In the genomic region with DNA sequence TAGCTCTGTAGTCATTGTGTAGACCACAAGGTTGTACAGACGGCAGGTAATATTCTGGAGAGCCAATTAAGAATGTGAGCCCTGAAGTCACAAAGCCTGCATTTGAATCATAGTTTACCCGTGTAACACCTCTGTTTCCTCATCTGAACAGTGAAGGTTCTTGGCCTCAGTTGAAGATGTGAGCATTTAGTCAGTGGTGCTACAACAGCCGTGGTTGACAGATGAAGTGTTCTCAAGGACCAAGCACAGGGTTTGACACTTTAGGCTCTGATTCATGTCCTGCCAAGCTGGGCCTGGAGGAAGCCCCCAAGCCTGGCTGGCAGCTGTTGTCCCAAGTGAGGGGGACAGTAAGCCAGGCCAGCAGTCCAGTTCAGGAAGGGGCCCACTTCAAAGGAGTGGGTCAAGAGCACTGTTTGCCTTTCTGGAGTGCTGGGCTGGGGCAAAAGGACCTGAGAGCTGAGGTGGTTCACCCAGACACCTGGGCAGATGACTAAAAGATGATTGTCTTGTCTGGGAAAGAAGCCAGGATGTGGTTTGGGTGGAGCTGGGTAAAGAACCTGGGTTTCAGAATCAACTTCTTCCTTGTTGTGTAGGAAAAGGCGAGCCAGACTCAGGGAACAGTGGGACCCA, we compare ENCODE assay signal across 12 cellular contexts. TPM values are rescaled to one million over a fixed set of nuclear protein-coding genes. Genes with fewer than 3 reads are reported as not detected.
DNase-seq lines count a peak whose midpoint lies in the region; ATAC-seq, FAIRE-seq and TF ChIP-seq lines count a peak whose summit lies in the region.
"Had no signal": no experiment of that assay in that cellular context is flagged by ENCODE, and none has a peak within 500 bp of the region (broad histone marks: within the 10 kb centered on the region; RNA-seq: fewer than 3 reads in every experiment).

No MANE protein-coding gene starts in this region.

- peak overlapping the region; percentile 44 for H3K4me3 ChIP-seq in CD4-positive, CD25-positive, alpha-beta regulatory T cell (ENCODE audit: low read depth, low read length)
- H3K4me3 ChIP-seq in HepG2 (replicated peaks in 1 of 3; ENCODE audit: insufficient read depth in 1 of 3, low read depth in 2 of 3, low read length in 3 of 3) = no peak overlapping the region
- H3K4me3 ChIP-seq: SK-N-MC had no signal

- no peak for TF ChIP-seq CTCF in HepG2 (CRISPR knock-in tag; IDR thresholded peaks at IDR 0.05)

- H3K36me3 ChIP-seq in CD4-positive, CD25-positive, alpha-beta regulatory T cell (ENCODE audit: control insufficient read depth, insufficient read depth, low read length) = no peaks in the 10 kb centered on the region
- peaks cover 7 to 15% of the 10 kb centered on the region in 2 experiments; a peak in 4 of 5 replicates for H3K36me3 ChIP-seq in HepG2 (replicated peaks in 1 of 2; ENCODE audit: control insufficient read depth in 1 of 2, insufficient read depth in 2 of 2, low read length in 2 of 2)

- H3K27me3 ChIP-seq in CD4-positive, CD25-positive, alpha-beta regulatory T cell (ENCODE audit: control insufficient read depth, insufficient read depth, low read length) = no peaks in the 10 kb centered on the region
- no peaks in the 10 kb centered on the region for H3K27me3 ChIP-seq in HepG2 (ENCODE audit: control insufficient read depth in 1 of 2, insufficient read depth in 2 of 2, low read length in 2 of 2)

- no peaks in the 10 kb centered on the region for H3K27me3 Mint-ChIP-seq in CD4-positive, CD25-positive, alpha-beta regulatory T cell
- H3K27me3 Mint-ChIP-seq in activated T-cell treated with anti-CD3 and anti-CD28 coated beads, Interleukin-2, amount 50 U/mL, for 72 hours (ENCODE audit: low read depth) = no peaks in the 10 kb centered on the region

- DNase-seq in CD4-positive, CD25-positive, alpha-beta regulatory T cell = peak in 2 of 3 donors; percentile 9 to 73
- DNase-seq in NCI-H2029 treated with DMSO at 0.1 percent for 48 hours (lab: John Stamatoyannopoulos, UW) (peak; percentile 95), HepG2 (ENCODE audit: low spot score) (no peak), putamen (ENCODE audit: low spot score) (no peak), DMS 273 treated with DMSO at 0.1 percent for 48 hours (lab: John Stamatoyannopoulos, UW) (no peak)
- peak; percentile 34 to 47 for DNase-seq in activated T-cell treated with anti-CD3 and anti-CD28 coated beads, Interleukin-2, amount 50 U/mL, for 72 hours
- DNase-seq: cerebellar nuclear complex had no signal

- peaks cover 4 to 43% (median 29%) of the 10 kb centered on the region in 4 donors for H3K4me1 Mint-ChIP-seq in CD4-positive, CD25-positive, alpha-beta regulatory T cell
- H3K4me1 Mint-ChIP-seq in activated T-cell treated with anti-CD3 and anti-CD28 coated beads, Interleukin-2, amount 50 U/mL, for 72 hours (ENCODE audit: low read depth) = peaks cover 41% of the 10 kb centered on the region

- H3K4me3 Mint-ChIP-seq in CD4-positive, CD25-positive, alpha-beta regulatory T cell = peak overlapping the region; percentile 1 to 67 (median 32)
- H3K4me3 Mint-ChIP-seq in activated T-cell treated with anti-CD3 and anti-CD28 coated beads, Interleukin-2, amount 50 U/mL, for 72 hours = peak overlapping the region in 1 of 2 donors; percentile 46

- POLR2A ChIA-PET in HepG2 (lab: Yijun Ruan, JAX) = interaction anchor here (0.8 to 1.6 kb wide), 6 partner anchors 11 to 29 kb away, joined by 3 to 8 read pairs (median 4); a partner anchor contains a TSS

- no peak for TF ChIP-seq RAD21 in HepG2 (CRISPR knock-in tag; IDR thresholded peaks at IDR 0.05)

- no peak for TF ChIP-seq POLR2A in HepG2 (IDR thresholded peaks at IDR 0.05; ENCODE audit: insufficient read depth in 1 of 2, low read depth in 2 of 2, low read length in 2 of 2)

- peak; percentile 61 to 62 for ATAC-seq in CD4-positive, CD25-positive, alpha-beta regulatory T cell (ENCODE audit: low read depth in 2 of 2)
- peak; percentile 87 to 90 for ATAC-seq in activated T-cell treated with anti-CD3 and anti-CD28 coated beads, Interleukin-2, amount 50 U/mL, for 72 hours (replicated peaks in 1 of 2)
- peak; percentile 46 for ATAC-seq in HepG2
- no peak for ATAC-seq in GM18870 (IDR thresholded peaks at IDR 0.05; ENCODE audit: unreplicated experiment)
- no peak for ATAC-seq in GM18867 (IDR thresholded peaks at IDR 0.05; ENCODE audit: unreplicated experiment)

- no peaks in the 10 kb centered on the region for H3K9me3 Mint-ChIP-seq in CD4-positive, CD25-positive, alpha-beta regulatory T cell
- H3K9me3 Mint-ChIP-seq in activated T-cell treated with anti-CD3 and anti-CD28 coated beads, Interleukin-2, amount 50 U/mL, for 72 hours = no peaks in the 10 kb centered on the region

- H3K79me2 ChIP-seq in HepG2 (ENCODE audit: insufficient read depth, low read length) = no peaks in the 10 kb centered on the region

- H2AFZ ChIP-seq in HepG2 (ENCODE audit: low read length) = no peak overlapping the region

- in situ Hi-C loops in HepG2 (cut with HindIII; ENCODE audit: extremely low pct_ligation_motif_present, low pct_unique_long_range_greater_than_20kb) = no loop called here

- H3K27ac Mint-ChIP-seq in CD4-positive, CD25-positive, alpha-beta regulatory T cell = peak overlapping the region; percentile 89 to 94 (median 91)
- peak overlapping the region; percentile 70 for H3K27ac Mint-ChIP-seq in activated T-cell treated with anti-CD3 and anti-CD28 coated beads, Interleukin-2, amount 50 U/mL, for 72 hours

- no peaks in the 10 kb centered on the region for H4K20me1 ChIP-seq in HepG2 (ENCODE audit: insufficient read depth, low read length)

- peaks cover 5% of the 10 kb centered on the region for H3K36me3 Mint-ChIP-seq in CD4-positive, CD25-positive, alpha-beta regulatory T cell
- H3K36me3 Mint-ChIP-seq in activated T-cell treated with anti-CD3 and anti-CD28 coated beads, Interleukin-2, amount 50 U/mL, for 72 hours (ENCODE audit: insufficient read depth in 2 of 2) = peaks cover 5 to 17% of the 10 kb centered on the region in 2 donors

- H3K4me1 ChIP-seq in CD4-positive, CD25-positive, alpha-beta regulatory T cell (ENCODE audit: control insufficient read depth, insufficient read depth, low read length, poor library complexity, severe bottlenecking) = peaks cover 29% of the 10 kb centered on the region
- peaks cover 67% of the 10 kb centered on the region for H3K4me1 ChIP-seq in HepG2 (ENCODE audit: insufficient read depth, low read length)

- H3K9me3 ChIP-seq in CD4-positive, CD25-positive, alpha-beta regulatory T cell (ENCODE audit: control insufficient read depth in 2 of 2, low read length in 2 of 2) = no peaks in the 10 kb centered on the region
- H3K9me3 ChIP-seq in HepG2 (ENCODE audit: low read length) = no peaks in the 10 kb centered on the region

- CTCF ChIA-PET in HepG2 (lab: Yijun Ruan, JAX; ENCODE audit: low intra/inter-chr PET ratio, low total read pairs) = no interaction called here

- no peak for TF ChIP-seq EP300 in HepG2 (IDR thresholded peaks at IDR 0.05; ENCODE audit: low read depth in 2 of 2, low read length in 2 of 2)
- no peak for TF ChIP-seq EP300 in HepG2 (CRISPR knock-in tag; IDR thresholded peaks at IDR 0.05; ENCODE audit: borderline replicate concordance)

- intact Hi-C loops in HepG2 (cut with micrococcal nuclease; ENCODE audit: unreplicated experiment) = no loop called here

- H3K9ac ChIP-seq in HepG2 (ENCODE audit: insufficient read depth, low read depth, low read length) = no peak overlapping the region

- peak overlapping the region; percentile 60 for H3K27ac ChIP-seq in CD4-positive, CD25-positive, alpha-beta regulatory T cell (ENCODE audit: insufficient read depth, low read length, poor library complexity, severe bottlenecking)
- peak overlapping the region; percentile 18 for H3K27ac ChIP-seq in HepG2 (ENCODE audit: extremely low read length, insufficient read depth, low read length)
- H3K27ac ChIP-seq: SK-N-MC had no signal

- BruUV-seq in HepG2 (replicated peaks; lab: Mats Ljungman, UMichigan) = no TSS peak

- FAIRE-seq in HepG2 (lab: Jason Lieb, UNC) = no peak
- FAIRE-seq: HTR-8/SVneo, islet of Langerhans had no signal

- WGBS in HepG2 (ENCODE audit: low lambda C conversion rate) = 62% methylated on average over 4 of the region's 4 CpGs

- H3K4me2 ChIP-seq in HepG2 (ENCODE audit: low read depth, low read length) = no peak overlapping the region

RNA-seq across cellular contexts. Expression of a gene that starts 20.7 kb away (rescaled TPM):
- total RNA-seq in CD4-positive, CD25-positive, alpha-beta regulatory T cell = 4.0 TPM
- under 1 TPM in 2 of 4 donors, not detected in 2; 0.21 to 0.40 TPM for polyA plus RNA-seq in CD4-positive, CD25-positive, alpha-beta regulatory T cell
- under 1 TPM in 1 of 2 donors, not detected in 1; 0.43 TPM for total RNA-seq in activated T-cell treated with anti-CD3 and anti-CD28 coated beads, Interleukin-2, amount 50 U/mL, for 72 hours
- total RNA-seq in HepG2 (2016; rRNA removed; fragmentation: Illumina TruSeq; extraction: Trizol) = 3.0 and 4.7 TPM in 2 replicates
- total RNA-seq in HepG2 (2016; cell fraction: cytosol; rRNA removed; fragmentation: Illumina TruSeq; extraction: Trizol; ENCODE audit: low read depth) = 1.3 and 1.5 TPM in 2 replicates
- 4.3 and 5.0 TPM in 2 replicates for total RNA-seq in HepG2 (2016; cell fraction: insoluble cytoplasmic fraction; rRNA removed; fragmentation: Illumina TruSeq; extraction: Trizol)
- total RNA-seq in HepG2 (2016; cell fraction: membrane; rRNA removed; fragmentation: Illumina TruSeq; extraction: Trizol) = 3.5 and 4.3 TPM in 2 replicates
- 5.5 and 5.8 TPM in 2 replicates for total RNA-seq in HepG2 (2016; cell fraction: nucleus; rRNA removed; fragmentation: Illumina TruSeq; extraction: Trizol)
- polyA plus RNA-seq in HepG2 (2011; rRNA removed) = 49.5 and 58.8 TPM in 2 replicates
- 41.5 and 43.5 TPM in 2 replicates for polyA plus RNA-seq in HepG2 (2011; cell fraction: cytosol; rRNA removed)
- 45.2 and 57.4 TPM in 2 replicates for polyA plus RNA-seq in HepG2 (2011; cell fraction: nucleus; rRNA removed)
- 27.6 and 33.1 TPM in 2 replicates for polyA plus RNA-seq in HepG2 (2012)
- polyA plus RNA-seq in HepG2 (2016; cell fraction: cytosol; fragmentation: Illumina TruSeq; extraction: Trizol; ENCODE audit: low read depth) = 1.3 and 1.9 TPM in 2 replicates
- 3.7 and 4.2 TPM in 2 replicates for polyA plus RNA-seq in HepG2 (2016; cell fraction: insoluble cytoplasmic fraction; fragmentation: Illumina TruSeq; extraction: Trizol; ENCODE audit: low read depth)
- polyA plus RNA-seq in HepG2 (2016; cell fraction: membrane; fragmentation: Illumina TruSeq; extraction: Trizol; ENCODE audit: low read depth) = 3.9 and 4.0 TPM in 2 replicates
- 6.6 and 7.0 TPM in 2 replicates for polyA plus RNA-seq in HepG2 (2016; cell fraction: nucleus; fragmentation: Illumina TruSeq; extraction: Trizol; ENCODE audit: insufficient read depth, low read depth)
- polyA minus RNA-seq in HepG2 (2011; rRNA and poly(A)+ RNA removed; ENCODE audit: low replicate concordance) = 0.05 and 101 TPM in 2 replicates
- 23.1 and 27.3 TPM in 2 replicates for polyA minus RNA-seq in HepG2 (2011; cell fraction: cytosol; rRNA and poly(A)+ RNA removed)
- polyA minus RNA-seq in HepG2 (2011; cell fraction: nucleus; rRNA and poly(A)+ RNA removed) = 39.9 and 40.4 TPM in 2 replicates

RNA-seq across cellular contexts. Expression of a gene that starts 28.7 kb away (rescaled TPM):
- 121 TPM for total RNA-seq in CD4-positive, CD25-positive, alpha-beta regulatory T cell
- polyA plus RNA-seq in CD4-positive, CD25-positive, alpha-beta regulatory T cell = 100 to 1,000 TPM; 173 to 199 (median 184) TPM
- 10 to 100 TPM; 59.3 to 63.8 TPM for total RNA-seq in activated T-cell treated with anti-CD3 and anti-CD28 coated beads, Interleukin-2, amount 50 U/mL, for 72 hours
- total RNA-seq in HepG2 (2016; rRNA removed; fragmentation: Illumina TruSeq; extraction: Trizol) = 37.1 and 50.3 TPM in 2 replicates
- total RNA-seq in HepG2 (2016; cell fraction: cytosol; rRNA removed; fragmentation: Illumina TruSeq; extraction: Trizol; ENCODE audit: low read depth) = 8.5 and 9.5 TPM in 2 replicates
- total RNA-seq in HepG2 (2016; cell fraction: insoluble cytoplasmic fraction; rRNA removed; fragmentation: Illumina TruSeq; extraction: Trizol) = 38.6 and 50.3 TPM in 2 replicates
- 21.9 and 23.8 TPM in 2 replicates for total RNA-seq in HepG2 (2016; cell fraction: membrane; rRNA removed; fragmentation: Illumina TruSeq; extraction: Trizol)
- 27.1 and 28.0 TPM in 2 replicates for total RNA-seq in HepG2 (2016; cell fraction: nucleus; rRNA removed; fragmentation: Illumina TruSeq; extraction: Trizol)
- polyA plus RNA-seq in HepG2 (2011; rRNA removed) = 63.8 and 74.9 TPM in 2 replicates
- 63.2 and 67.0 TPM in 2 replicates for polyA plus RNA-seq in HepG2 (2011; cell fraction: cytosol; rRNA removed)
- polyA plus RNA-seq in HepG2 (2011; cell fraction: nucleus; rRNA removed) = 46.3 and 57.5 TPM in 2 replicates
- 54.8 and 56.2 TPM in 2 replicates for polyA plus RNA-seq in HepG2 (2012)
- polyA plus RNA-seq in HepG2 (2016; cell fraction: cytosol; fragmentation: Illumina TruSeq; extraction: Trizol; ENCODE audit: low read depth) = 4.1 and 5.1 TPM in 2 replicates
- 41.9 and 42.7 TPM in 2 replicates for polyA plus RNA-seq in HepG2 (2016; cell fraction: insoluble cytoplasmic fraction; fragmentation: Illumina TruSeq; extraction: Trizol; ENCODE audit: low read depth)
- polyA plus RNA-seq in HepG2 (2016; cell fraction: membrane; fragmentation: Illumina TruSeq; extraction: Trizol; ENCODE audit: low read depth) = 12.2 and 12.5 TPM in 2 replicates
- 48.0 and 49.6 TPM in 2 replicates for polyA plus RNA-seq in HepG2 (2016; cell fraction: nucleus; fragmentation: Illumina TruSeq; extraction: Trizol; ENCODE audit: insufficient read depth, low read depth)
- 31.6 and 52.4 TPM in 2 replicates for polyA minus RNA-seq in HepG2 (2011; rRNA and poly(A)+ RNA removed; ENCODE audit: low replicate concordance)
- polyA minus RNA-seq in HepG2 (2011; cell fraction: cytosol; rRNA and poly(A)+ RNA removed) = 51.4 and 54.3 TPM in 2 replicates
- 35.0 and 39.0 TPM in 2 replicates for polyA minus RNA-seq in HepG2 (2011; cell fraction: nucleus; rRNA and poly(A)+ RNA removed)

Comparison
In these comparisons a context has a peak if more than half of its experiments do, and no peak if none do; other contexts are left out.
1. ATAC-seq: peak in CD4-positive, CD25-positive, alpha-beta regulatory T cell (2 of 2), activated T-cell treated with anti-CD3 and anti-CD28 coated beads, Interleukin-2, amount 50 U/mL, for 72 hours (2 of 2) and HepG2 (single experiment); none in GM18870 (single experiment) and GM18867 (single experiment).
2. DNase-seq: peak in CD4-positive, CD25-positive, alpha-beta regulatory T cell (2 of 3), NCI-H2029 treated with DMSO at 0.1 percent for 48 hours (single experiment) and activated T-cell treated with anti-CD3 and anti-CD28 coated beads, Interleukin-2, amount 50 U/mL, for 72 hours (2 of 2); none in HepG2 (single experiment), putamen (single experiment) and DMS 273 treated with DMSO at 0.1 percent for 48 hours (single experiment).